ENCODE assay signal across 7 cellular contexts in genomic region chr10:50165036-50165435, GRCh38.
DNase-seq lines count a peak whose midpoint lies in the region; ATAC-seq, FAIRE-seq and TF ChIP-seq lines count a peak whose summit lies in the region.
"Not testable (repeated sequence)": the region's sequence is repeated elsewhere in the genome, so short reads cannot be mapped to it uniquely, and the experiment has no call there.

No MANE protein-coding gene starts in this region.

- H3K36me3 ChIP-seq in PC-3 (ENCODE audit: low read depth, low read length); K562 (ENCODE audit: control insufficient read depth, insufficient read depth, low read length): not testable (repeated sequence)

- not testable (repeated sequence) for H3K9me1 ChIP-seq in K562 (ENCODE audit: control insufficient read depth, insufficient read depth, low read length)

- H3K27me3 Mint-ChIP-seq in HFFc6 (ENCODE audit: insufficient read depth) = not testable (repeated sequence)

- not testable (repeated sequence) for H3K4me3 ChIP-seq in PC-3 (ENCODE audit: low read length); K562; fibroblast of pulmonary artery (replicated peaks; ENCODE audit: low read depth, low read length)

- FAIRE-seq in K562 (lab: Jason Lieb, UNC) = not testable (repeated sequence)

- not testable (repeated sequence) for H3K27me3 ChIP-seq in PC-3 (ENCODE audit: low read length); K562 (ENCODE audit: control insufficient read depth in 2 of 2, insufficient read depth in 2 of 2, low read length in 2 of 2)

- H3F3A ChIP-seq in PC-3 (ENCODE audit: low read length, unreplicated experiment) = not testable (repeated sequence)

- not testable (repeated sequence) for TF ChIP-seq EP300 in K562 (IDR thresholded peaks at IDR 0.05; ENCODE audit: low read length)

- CTCF ChIA-PET in PC-3 (lab: Charles Lee); K562 (lab: Yijun Ruan, JAX; ENCODE audit: low intra/inter-chr PET ratio): not testable (repeated sequence)

- H3K4me1 ChIP-seq in PC-3 (ENCODE audit: insufficient read depth, low read length); K562 (replicated peaks in 1 of 2; ENCODE audit: control insufficient read depth in 2 of 2, insufficient read depth in 2 of 2, low read length in 2 of 2): not testable (repeated sequence)

- 9% methylated on average over 2 of the region's 2 CpGs for WGBS in K562 (ENCODE audit: insufficient coverage, low coverage, missing lambda C conversion rate)

- intact Hi-C loops in PC-3 (cut with micrococcal nuclease) = loop anchor here (5.0 kb wide), 1 partner anchor 57 kb away; no protein-coding TSS in a partner anchor
- intact Hi-C loops in K562 (cut with micrococcal nuclease) = not testable (repeated sequence)

- not testable (repeated sequence) for BruUV-seq in PC-3 (replicated peaks; lab: Mats Ljungman, UMichigan); K562 (replicated peaks; lab: Mats Ljungman, UMichigan)

- H3K4me2 ChIP-seq in PC-3 (ENCODE audit: low read length); K562 (ENCODE audit: insufficient read depth, low read length): not testable (repeated sequence)

- not testable (repeated sequence) for H3K36me3 Mint-ChIP-seq in HFFc6 (ENCODE audit: low read depth)

- not testable (repeated sequence) for H3K9me2 ChIP-seq in PC-3 (replicated peaks; ENCODE audit: low read length)

- not testable (repeated sequence) for H3K9me3 Mint-ChIP-seq in HFFc6

- in situ Hi-C loops in K562 (cut with MboI) = not testable (repeated sequence)

- not testable (repeated sequence) for H3K4me3 Mint-ChIP-seq in HFFc6

- peaks cover 11% of the 10 kb centered on the region for H3K4me1 Mint-ChIP-seq in HFFc6 (ENCODE audit: low read depth)

- not testable (repeated sequence) for H4K20me1 ChIP-seq in PC-3 (ENCODE audit: low read length); K562 (replicated peaks; ENCODE audit: control insufficient read depth, insufficient read depth, low read length)

- not testable (repeated sequence) for H3K27ac ChIP-seq in PC-3 (ENCODE audit: low read length); K562 (ENCODE audit: extremely low read depth, low read depth, low read length)

- DNase-seq in EH (ENCODE audit: low read depth) = peak; percentile 4
- not testable (repeated sequence) for DNase-seq in HFFc6; K562 (ENCODE audit: extremely low read depth in 1 of 4, low spot score in 3 of 4); left lobe of liver (ENCODE audit: low spot score)
- DNase-seq in PC-3 = peak; percentile 38
- DNase-seq in fibroblast of pulmonary artery (ENCODE audit: low read depth) = peak; percentile 3
- DNase-seq in superior temporal gyrus (ENCODE audit: extremely low spot score) = peak; percentile 16

- 0 out of 4 replicates have a peak, but pooled peaks of 1 of the 2 experiments have one; percentile 11 for TF ChIP-seq RAD21 in K562 (CRISPR knock-in tag; conservative IDR thresholded peaks at IDR 0.05 in 1 of 2, IDR thresholded peaks at IDR 0.05 in 1 of 2)

- not testable (repeated sequence) for H3K9me3 ChIP-seq in PC-3 (ENCODE audit: low read length); K562 (replicated peaks; ENCODE audit: control insufficient read depth, insufficient read depth, low read depth, low read length)

- POLR2A ChIA-PET in PC-3 (lab: Charles Lee; ENCODE audit: unreplicated experiment); K562 (lab: Yijun Ruan, JAX): not testable (repeated sequence)

- ATAC-seq in PC-3 (peak; percentile 63), K562 (peak; percentile 69), left lobe of liver (peak; percentile 46)

- not testable (repeated sequence) for H2AFZ ChIP-seq in PC-3 (ENCODE audit: low read length); K562 (ENCODE audit: low read depth, low read length)

- H3K9ac ChIP-seq in PC-3 (ENCODE audit: low read length); K562 (ENCODE audit: insufficient read depth in 1 of 2, low read depth in 2 of 2, low read length in 2 of 2): not testable (repeated sequence)

- H3K27ac Mint-ChIP-seq in HFFc6 = not testable (repeated sequence)

- TF ChIP-seq POLR2A in K562 (conservative IDR thresholded peaks at IDR 0.05) = not testable (repeated sequence)

- H3K79me2 ChIP-seq in PC-3 (ENCODE audit: low read length); K562 (ENCODE audit: control insufficient read depth, insufficient read depth, low read length): not testable (repeated sequence)

- peak; percentile 18; the same call in 1 of the 2 replicates for TF ChIP-seq CTCF in HFFc6 (IDR thresholded peaks at IDR 0.05)
- TF ChIP-seq CTCF in PC-3 (conservative IDR thresholded peaks at IDR 0.05; ENCODE audit: low read depth, low read length) = peak; percentile 37; the same call in 1 of the 2 replicates
- not testable (repeated sequence) for TF ChIP-seq CTCF in K562 (IDR thresholded peaks at IDR 0.05 in 2 of 3, conservative IDR thresholded peaks at IDR 0.05 in 1 of 3; ENCODE audit: insufficient read depth in 2 of 3, low read depth in 1 of 3, low read length in 3 of 3); fibroblast of pulmonary artery (IDR thresholded peaks at IDR 0.05; ENCODE audit: low read length, missing control alignments)
